In the genomic region with DNA sequence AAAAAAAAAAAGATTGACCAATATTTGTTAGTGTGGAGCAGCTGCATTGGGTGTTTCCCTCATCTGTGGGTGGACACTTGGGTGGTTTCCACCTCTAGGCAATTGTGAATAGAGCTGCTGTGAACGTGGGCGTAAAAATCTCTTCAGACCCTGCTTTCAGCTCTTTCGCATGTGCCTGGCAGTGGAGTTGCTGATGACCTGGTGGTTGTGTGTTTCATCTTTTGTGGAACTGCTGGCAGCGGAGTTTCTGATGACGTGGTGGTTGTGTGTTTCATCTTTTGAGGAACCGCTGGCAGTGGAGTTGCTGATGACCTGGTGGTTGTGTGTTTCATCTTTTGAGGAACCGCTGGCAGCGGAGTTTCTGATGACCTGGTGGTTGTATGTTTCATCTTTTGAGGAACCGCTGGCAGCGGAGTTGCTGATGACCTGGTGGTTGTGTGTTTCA, we compare ENCODE assay signal across 11 cellular contexts. TPM values are rescaled to one million over a fixed set of nuclear protein-coding genes. Genes with fewer than 3 reads are reported as not detected.
DNase-seq lines count a peak whose midpoint lies in the region; ATAC-seq, FAIRE-seq and TF ChIP-seq lines count a peak whose summit lies in the region.
"Had no signal": no experiment of that assay in that cellular context is flagged by ENCODE, and none has a peak within 500 bp of the region (broad histone marks: within the 10 kb centered on the region; RNA-seq: fewer than 3 reads in every experiment).

No MANE protein-coding gene starts in this region.

- H3K4me1 ChIP-seq in left ventricle myocardium inferior (peaks cover 35% of the 10 kb centered on the region), kidney (ENCODE audit: control insufficient read depth in 1 of 2, insufficient read depth in 1 of 2, low read depth in 1 of 2, low read length in 2 of 2) (no peaks in the 10 kb centered on the region), Caco-2 (no peaks in the 10 kb centered on the region)

- no peak for ATAC-seq in GM19324 (IDR thresholded peaks at IDR 0.05; ENCODE audit: low FRiP score, unreplicated experiment)

- H3K27me3 Mint-ChIP-seq in stimulated activated naive CD8-positive, alpha-beta T cell treated with anti-CD3 and anti-CD28 coated beads, Interleukin-15, Interleukin-2, amounts not matched to agents 100 ng/mL and 50 ng/mL, for 24 hours, result no peaks in the 10 kb centered on the region
- H3K27me3 Mint-ChIP-seq in Caco-2 (ENCODE audit: insufficient read depth, unreplicated experiment), result no peaks in the 10 kb centered on the region

- H3K36me3 ChIP-seq in left ventricle myocardium inferior (peaks cover 47% of the 10 kb centered on the region), kidney (ENCODE audit: control insufficient read depth in 1 of 2, insufficient read depth in 2 of 2, low read length in 2 of 2) (peaks cover 31 to 34% of the 10 kb centered on the region in 2 donors), Caco-2 (ENCODE audit: control insufficient read depth, insufficient read depth, low read length) (peaks cover 2% of the 10 kb centered on the region)

- H3K4me3 Mint-ChIP-seq in stimulated activated naive CD8-positive, alpha-beta T cell treated with anti-CD3 and anti-CD28 coated beads, Interleukin-15, Interleukin-2, amounts not matched to agents 100 ng/mL and 50 ng/mL, for 24 hours, result no peak overlapping the region
- H3K4me3 Mint-ChIP-seq in Caco-2 (ENCODE audit: unreplicated experiment), result no peak overlapping the region

- CTCF ChIA-PET in Caco-2 (lab: Charles Lee), result interaction anchor here (0.7 kb wide), 1 partner anchor 51 kb away, joined by 6 read pairs; no protein-coding TSS in a partner anchor

- no TSS peak for BruUV-seq in Caco-2 (replicated peaks; lab: Mats Ljungman, UMichigan)

- peaks cover 55% of the 10 kb centered on the region for H3K36me3 Mint-ChIP-seq in stimulated activated naive CD8-positive, alpha-beta T cell treated with anti-CD3 and anti-CD28 coated beads, Interleukin-15, Interleukin-2, amounts not matched to agents 100 ng/mL and 50 ng/mL, for 24 hours (ENCODE audit: low read depth)
- peaks cover 91% of the 10 kb centered on the region for H3K36me3 Mint-ChIP-seq in Caco-2 (ENCODE audit: insufficient read depth, unreplicated experiment)

- FAIRE-seq in kidney (lab: Jason Lieb, UNC), result no peak

- H3K27me3 ChIP-seq in left ventricle myocardium inferior (ENCODE audit: low read depth) (no peaks in the 10 kb centered on the region), Caco-2 (replicated peaks; ENCODE audit: control insufficient read depth, insufficient read depth, low read length) (no peaks in the 10 kb centered on the region)

- peak overlapping the region; percentile 34 for H3K27ac Mint-ChIP-seq in stimulated activated naive CD8-positive, alpha-beta T cell treated with anti-CD3 and anti-CD28 coated beads, Interleukin-15, Interleukin-2, amounts not matched to agents 100 ng/mL and 50 ng/mL, for 24 hours
- no peak overlapping the region for H3K27ac Mint-ChIP-seq in Caco-2 (ENCODE audit: unreplicated experiment)

- no peak overlapping the region for H3K9ac ChIP-seq in kidney (ENCODE audit: low read length in 2 of 2)

- intact Hi-C loops in left ventricle myocardium inferior (cut with micrococcal nuclease), result no loop called here
- intact Hi-C loops in kidney (cut with DNase I), result no loop called here
- intact Hi-C loops in Caco-2 (cut with micrococcal nuclease; ENCODE audit: unreplicated experiment), result no loop called here

- H3K9me3 Mint-ChIP-seq in stimulated activated naive CD8-positive, alpha-beta T cell treated with anti-CD3 and anti-CD28 coated beads, Interleukin-15, Interleukin-2, amounts not matched to agents 100 ng/mL and 50 ng/mL, for 24 hours, result no peaks in the 10 kb centered on the region
- no peaks in the 10 kb centered on the region for H3K9me3 Mint-ChIP-seq in Caco-2 (ENCODE audit: unreplicated experiment)

- POLR2A ChIA-PET in Caco-2 (lab: Charles Lee), result no interaction called here

- H3K9me3 ChIP-seq in left ventricle myocardium inferior (replicated peaks), result no peaks in the 10 kb centered on the region
- H3K9me3 ChIP-seq in kidney (ENCODE audit: control insufficient read depth in 1 of 2, low read length in 2 of 2), result no peaks in the 10 kb centered on the region
- no peaks in the 10 kb centered on the region for H3K9me3 ChIP-seq in Caco-2

- TF ChIP-seq CTCF in left ventricle myocardium inferior (IDR thresholded peaks at IDR 0.05; ENCODE audit: borderline replicate concordance), result no peak
- TF ChIP-seq CTCF in kidney (IDR thresholded peaks at IDR 0.05; ENCODE audit: borderline replicate concordance, extremely low read depth, insufficient read depth), result no peak
- TF ChIP-seq CTCF in Caco-2 (IDR thresholded peaks at IDR 0.05; ENCODE audit: insufficient read depth in 1 of 2, low read depth in 1 of 2, low read length in 1 of 2, severe bottlenecking in 1 of 2, unreplicated experiment in 1 of 2), result no peak

- peaks cover 43% of the 10 kb centered on the region for H3K4me1 Mint-ChIP-seq in stimulated activated naive CD8-positive, alpha-beta T cell treated with anti-CD3 and anti-CD28 coated beads, Interleukin-15, Interleukin-2, amounts not matched to agents 100 ng/mL and 50 ng/mL, for 24 hours (ENCODE audit: low read depth)
- H3K4me1 Mint-ChIP-seq in Caco-2 (ENCODE audit: low read depth, unreplicated experiment), result no peaks in the 10 kb centered on the region

- H3K27ac ChIP-seq in left ventricle myocardium inferior (replicated peaks) (no peak overlapping the region), kidney (ENCODE audit: low read depth in 2 of 2, low read length in 2 of 2) (no peak overlapping the region)

- peak; percentile 18 to 41 for DNase-seq in activated CD4-positive, alpha-beta T cell treated with anti-CD3 and anti-CD28 coated beads for 4 hours
- no peak for DNase-seq in activated CD4-positive, alpha-beta T cell treated with anti-CD3 and anti-CD28 coated beads, Interleukin-2, amount 50 U/mL, for 1 hour
- DNase-seq in activated CD4-positive, CD25-positive, alpha-beta regulatory T cell treated with anti-CD3 and anti-CD28 coated beads, Interleukin-2, amount 50 U/mL, for 72 hours, result peak; percentile 47
- peak; percentile 31 for DNase-seq in left ventricle myocardium inferior
- no peak for DNase-seq in kidney
- no peak for DNase-seq in Caco-2
- DNase-seq: NCI-H510A had no signal

- H3K4me3 ChIP-seq in left ventricle myocardium inferior (no peak overlapping the region), kidney (ENCODE audit: low read length in 2 of 2) (no peak overlapping the region), Caco-2 (ENCODE audit: low read depth, low read length) (no peak overlapping the region)

RNA-seq across cellular contexts. Expression of gene ZC3H18, which starts 21.4 kb away (rescaled TPM):
- total RNA-seq in left ventricle myocardium inferior (21.3 TPM), kidney (38.2 TPM), Caco-2 (2022) (82.0 and 91.9 TPM in 2 replicates)
- 11.4 TPM for polyA plus RNA-seq in kidney (ENCODE audit: insufficient read depth, low read depth, low replicate concordance)

RNA-seq across cellular contexts. Expression of gene IL17C, which starts 46.8 kb away (rescaled TPM):
- not detected for total RNA-seq in left ventricle myocardium inferior
- total RNA-seq in kidney, result not detected
- polyA plus RNA-seq in kidney (ENCODE audit: insufficient read depth, low read depth, low replicate concordance), result not detected
- not detected in 2 replicates for total RNA-seq in Caco-2 (2022)
- total RNA-seq: A172, fibroblast of lung had no signal
- polyA plus RNA-seq: fibroblast of lung had no signal

RNA-seq across cellular contexts. Expression of gene CYBA, which starts 59.3 kb away (rescaled TPM):
- total RNA-seq in left ventricle myocardium inferior, result 42.6 TPM
- total RNA-seq in kidney, result 395 TPM
- 263 TPM for polyA plus RNA-seq in kidney (ENCODE audit: insufficient read depth, low read depth, low replicate concordance)
- 351 and 377 TPM in 2 replicates for total RNA-seq in Caco-2 (2022)

Comparison
In these comparisons a context has a peak if more than half of its experiments do, and no peak if none do; other contexts are left out.
1. DNase-seq: peak in activated CD4-positive, alpha-beta T cell treated with anti-CD3 and anti-CD28 coated beads for 4 hours (2 of 2), activated CD4-positive, CD25-positive, alpha-beta regulatory T cell treated with anti-CD3 and anti-CD28 coated beads, Interleukin-2, amount 50 U/mL, for 72 hours (single experiment) and left ventricle myocardium inferior (single experiment); none in activated CD4-positive, alpha-beta T cell treated with anti-CD3 and anti-CD28 coated beads, Interleukin-2, amount 50 U/mL, for 1 hour (single experiment), kidney (single experiment) and Caco-2 (0 of 2).